Comparison of ENCODE assay signal across 13 cellular contexts in genomic region chr2:154455871-154456270, GRCh38.
DNase-seq lines count a peak whose midpoint lies in the region; ATAC-seq and TF ChIP-seq lines count a peak whose summit lies in the region.
"Had no signal": no experiment of that assay in that cellular context is flagged by ENCODE, and none has a peak within 500 bp of the region (broad histone marks: within the 10 kb centered on the region; RNA-seq: fewer than 3 reads in every experiment).

No MANE protein-coding gene starts in this region.

- peak overlapping the region; percentile 13 for H3K4me3 Mint-ChIP-seq in chondrocyte (ENCODE audit: unreplicated experiment)
- H3K4me3 Mint-ChIP-seq in naive thymus-derived CD4-positive, alpha-beta T cell: peak overlapping the region in 6 of 10 donors; percentile 19 to 63 (median 34)
- no peak overlapping the region for H3K4me3 Mint-ChIP-seq in activated CD8-positive, alpha-beta T cell treated with anti-CD3 and anti-CD28 coated beads, Interleukin-2, amount 10 ng/mL, durations not matched to agents 7 days and 5 days

- peaks cover 14% of the 10 kb centered on the region for H3K4me1 Mint-ChIP-seq in chondrocyte (ENCODE audit: low read depth)
- H3K4me1 Mint-ChIP-seq in naive thymus-derived CD4-positive, alpha-beta T cell: peaks cover 0 to 7% (median 0%) of the 10 kb centered on the region in 7 donors
- H3K4me1 Mint-ChIP-seq in activated CD8-positive, alpha-beta T cell treated with anti-CD3 and anti-CD28 coated beads, Interleukin-2, amount 10 ng/mL, durations not matched to agents 7 days and 5 days (ENCODE audit: low read depth): no peaks in the 10 kb centered on the region

- no peaks in the 10 kb centered on the region for H4K20me1 ChIP-seq in Loucy (ENCODE audit: insufficient read depth, low read length, poor library complexity, severe bottlenecking)

- no peaks in the 10 kb centered on the region for H3K9me3 Mint-ChIP-seq in chondrocyte (ENCODE audit: low read depth)
- H3K9me3 Mint-ChIP-seq in naive thymus-derived CD4-positive, alpha-beta T cell: peaks cover 0 to 7% (median 0%) of the 10 kb centered on the region in 11 donors
- no peaks in the 10 kb centered on the region for H3K9me3 Mint-ChIP-seq in activated CD8-positive, alpha-beta T cell treated with anti-CD3 and anti-CD28 coated beads, Interleukin-2, amount 10 ng/mL, durations not matched to agents 7 days and 5 days (ENCODE audit: insufficient read depth)

- intact Hi-C loops in naive thymus-derived CD4-positive, alpha-beta T cell (cut with micrococcal nuclease): loop anchor here in 1 of 2 donors (10.0 kb wide), 1 partner anchor 859 kb away; no protein-coding TSS in a partner anchor

- peak overlapping the region; percentile 71 for H3K4me2 ChIP-seq in Loucy (ENCODE audit: low read depth, low read length, poor library complexity, severe bottlenecking)

- CTCF ChIA-PET in naive thymus-derived CD4-positive, alpha-beta T cell (lab: Charles Lee): no interaction called here
- CTCF ChIA-PET in activated CD8-positive, alpha-beta T cell treated with anti-CD3 and anti-CD28 coated beads, Interleukin-2, amount 10 ng/mL, durations not matched to agents 7 days and 5 days (lab: Charles Lee): no interaction called here

- no peaks in the 10 kb centered on the region for H3K9me2 ChIP-seq in Loucy (replicated peaks; ENCODE audit: low read depth, low read length)

- no peaks in the 10 kb centered on the region for H3K79me2 ChIP-seq in Loucy (ENCODE audit: insufficient read depth, low read length)

- no peak for DNase-seq in AG09309 (ENCODE audit: low read depth)
- DNase-seq in chondrocyte (ENCODE audit: low spot score): no peak
- DNase-seq in naive thymus-derived CD4-positive, alpha-beta T cell: no peak
- DNase-seq in iPS-NIHi11 (ENCODE audit: low spot score): no peak
- no peak for DNase-seq in activated CD8-positive, alpha-beta T cell treated with anti-CD3 and anti-CD28 coated beads, Interleukin-2, amount 10 ng/mL, durations not matched to agents 7 days and 5 days
- no peak for DNase-seq in NCI-H748 treated with DMSO at 0.1 percent for 48 hours (lab: John Stamatoyannopoulos, UW)
- no peak for DNase-seq in hippocampal formation (lab: John Stamatoyannopoulos, UW)
- DNase-seq: caudate nucleus; DMS 273 treated with DMSO at 0.1 percent for 48 hours; head of caudate nucleus; stimulated activated CD4-positive, alpha-beta T cell treated with anti-CD3 and anti-CD28 coated beads, Interleukin-2, amount 100 ng/mL, for 24 hours; testis had no signal

- peaks cover 6% of the 10 kb centered on the region for H3K27me3 Mint-ChIP-seq in chondrocyte (ENCODE audit: low read depth)
- no peaks in the 10 kb centered on the region for H3K27me3 Mint-ChIP-seq in naive thymus-derived CD4-positive, alpha-beta T cell
- H3K27me3 Mint-ChIP-seq in activated CD8-positive, alpha-beta T cell treated with anti-CD3 and anti-CD28 coated beads, Interleukin-2, amount 10 ng/mL, durations not matched to agents 7 days and 5 days (ENCODE audit: low read depth): no peaks in the 10 kb centered on the region

- H3K4me1 ChIP-seq in Loucy (ENCODE audit: insufficient read depth, low read length, poor library complexity, severe bottlenecking): peaks cover 16% of the 10 kb centered on the region
- no peaks in the 10 kb centered on the region for H3K4me1 ChIP-seq in naive thymus-derived CD4-positive, alpha-beta T cell (ENCODE audit: control insufficient read depth in 2 of 2, insufficient read depth in 2 of 2, low read length in 2 of 2)
- H3K4me1 ChIP-seq: testis had no signal

- H3K27ac ChIP-seq in naive thymus-derived CD4-positive, alpha-beta T cell (ENCODE audit: low read depth, low read length): no peak overlapping the region
- H3K27ac ChIP-seq: testis had no signal

- H3K4me3 ChIP-seq in AG09309 (ENCODE audit: control insufficient read depth, low read depth, low read length) (peak overlapping the region; percentile 3; the same call in 1 of the 2 replicates), Loucy (ENCODE audit: low read length, poor library complexity, severe bottlenecking) (peak overlapping the region; percentile 70)
- no peak overlapping the region for H3K4me3 ChIP-seq in naive thymus-derived CD4-positive, alpha-beta T cell (ENCODE audit: low read length)
- H3K4me3 ChIP-seq: testis had no signal

- no peaks in the 10 kb centered on the region for H3K36me3 ChIP-seq in Loucy (ENCODE audit: insufficient read depth, low read length)
- H3K36me3 ChIP-seq in naive thymus-derived CD4-positive, alpha-beta T cell (ENCODE audit: control insufficient read depth in 2 of 3, insufficient read depth in 3 of 3, low read length in 3 of 3): no peaks in the 10 kb centered on the region

- H3K27me3 ChIP-seq in Loucy (ENCODE audit: insufficient read depth, low read length, poor library complexity, severe bottlenecking): no peaks in the 10 kb centered on the region
- H3K27me3 ChIP-seq in naive thymus-derived CD4-positive, alpha-beta T cell (ENCODE audit: control insufficient read depth in 2 of 2, insufficient read depth in 2 of 2, low read length in 2 of 2): no peaks in the 10 kb centered on the region
- H3K27me3 ChIP-seq: testis had no signal

- peak overlapping the region; percentile 58 for H3K9ac ChIP-seq in Loucy (ENCODE audit: low read depth, low read length, poor library complexity, severe bottlenecking)

- TF ChIP-seq CTCF in AG09309 (IDR thresholded peaks at IDR 0.05; ENCODE audit: control insufficient read depth, insufficient read depth, low read depth, low read length, missing control alignments) (no peak), Loucy (conservative IDR thresholded peaks at IDR 0.05; ENCODE audit: low read length) (no peak), chondrocyte (IDR thresholded peaks at IDR 0.05) (no peak)

- ATAC-seq in naive thymus-derived CD4-positive, alpha-beta T cell: no peak
- ATAC-seq in activated CD8-positive, alpha-beta T cell treated with anti-CD3 and anti-CD28 coated beads, Interleukin-2, amount 10 ng/mL, durations not matched to agents 7 days and 5 days: no peak

- no peak overlapping the region for H3K27ac Mint-ChIP-seq in chondrocyte (ENCODE audit: unreplicated experiment)
- H3K27ac Mint-ChIP-seq in naive thymus-derived CD4-positive, alpha-beta T cell: no peak overlapping the region
- no peak overlapping the region for H3K27ac Mint-ChIP-seq in activated CD8-positive, alpha-beta T cell treated with anti-CD3 and anti-CD28 coated beads, Interleukin-2, amount 10 ng/mL, durations not matched to agents 7 days and 5 days

- H3K9me3 ChIP-seq in Loucy (ENCODE audit: insufficient read depth, low read depth, low read length): no peaks in the 10 kb centered on the region
- no peaks in the 10 kb centered on the region for H3K9me3 ChIP-seq in naive thymus-derived CD4-positive, alpha-beta T cell (ENCODE audit: control insufficient read depth in 2 of 3, low read length in 3 of 3)
- H3K9me3 ChIP-seq: testis had no signal

- POLR2A ChIA-PET in naive thymus-derived CD4-positive, alpha-beta T cell (lab: Charles Lee): no interaction called here
- POLR2A ChIA-PET in activated CD8-positive, alpha-beta T cell treated with anti-CD3 and anti-CD28 coated beads, Interleukin-2, amount 10 ng/mL, durations not matched to agents 7 days and 5 days (lab: Charles Lee): no interaction called here

- H3F3A ChIP-seq in Loucy (ENCODE audit: low read depth): no peaks in the 10 kb centered on the region

- no peaks in the 10 kb centered on the region for H3K36me3 Mint-ChIP-seq in chondrocyte (ENCODE audit: low read depth)
- no peaks in the 10 kb centered on the region for H3K36me3 Mint-ChIP-seq in naive thymus-derived CD4-positive, alpha-beta T cell
- no peaks in the 10 kb centered on the region for H3K36me3 Mint-ChIP-seq in activated CD8-positive, alpha-beta T cell treated with anti-CD3 and anti-CD28 coated beads, Interleukin-2, amount 10 ng/mL, durations not matched to agents 7 days and 5 days (ENCODE audit: low read depth)

- H2AFZ ChIP-seq in Loucy (ENCODE audit: low read length): peak overlapping the region; percentile 87
